In genomic region chr17:45320931-45321461, GRCh38 we compare ENCODE assay signal across 8 cellular contexts. TPM values are rescaled to one million over a fixed set of nuclear protein-coding genes. Genes with fewer than 3 reads are reported as not detected.
A peak's percentile ranks its signal among the peaks of the same experiment; 100 is the strongest.
DNase-seq lines count a peak whose midpoint lies in the region; ATAC-seq, FAIRE-seq and TF ChIP-seq lines count a peak whose summit lies in the region.

No MANE protein-coding gene starts in this region.

- H3K36me3 ChIP-seq in pancreas = no peaks in the 10 kb centered on the region

- H3K9me3 ChIP-seq in pancreas = no peaks in the 10 kb centered on the region

- WGBS in pancreas, 2 donors = 56 to 71% methylated on average over 1 of the region's 1 CpG

- no peak overlapping the region for H3K27ac ChIP-seq in pancreas

- DNase-seq in DMS53 (lab: John Stamatoyannopoulos, UW) (peak; percentile 62), NCI-H226 (peak; percentile 87), dermis blood vessel endothelial cell (peak; percentile 81), pancreas (no peak), NCI-H1417 treated with DMSO at 0.1 percent for 48 hours (lab: John Stamatoyannopoulos, UW) (no peak)

- no peak overlapping the region for H3K4me3 ChIP-seq in pancreas

- TF ChIP-seq CTCF in pancreas (IDR thresholded peaks at IDR 0.05) = no peak

- peak; percentile 64 for FAIRE-seq in pancreas (lab: Jason Lieb, UNC)

- no peak for ATAC-seq in pancreas
- no peak for ATAC-seq in HG02884 (IDR thresholded peaks at IDR 0.05; ENCODE audit: unreplicated experiment)
- ATAC-seq in GM19397 (IDR thresholded peaks at IDR 0.05; ENCODE audit: unreplicated experiment) = no peak
- no peak for ATAC-seq in HG03460 (IDR thresholded peaks at IDR 0.05; ENCODE audit: unreplicated experiment)

- no peaks in the 10 kb centered on the region for H3K27me3 ChIP-seq in pancreas

- intact Hi-C loops in pancreas (cut with DNase I) = loop anchor here in 1 of 3 donors (5.0 kb wide), 1 partner anchor 39 kb away; no protein-coding TSS in a partner anchor

- H3K4me1 ChIP-seq in pancreas = peaks cover 0 to 6% (median 0%) of the 10 kb centered on the region in 3 donors

RNA-seq across cellular contexts. Expression of gene MAP3K14, which starts 4.2 kb away (rescaled TPM):
- total RNA-seq in dermis blood vessel endothelial cell = 3.2 and 4.1 TPM in 2 replicates
- total RNA-seq in pancreas = 10 to 100 TPM in 1 of 6 donors, 1 to 10 TPM in 5; 6.1 to 16.4 (median 7.3) TPM
- polyA plus RNA-seq in pancreas = 10 to 100 TPM; 13.2 to 16.2 TPM

RNA-seq across cellular contexts. Expression of gene SPATA32, which starts 59.1 kb away (rescaled TPM):
- total RNA-seq in dermis blood vessel endothelial cell (0.05 TPM in 1 of 2 replicates, not detected in the other), pancreas (under 1 TPM in 2 of 6 donors, not detected in 4; 0.12 to 0.14 TPM)
- polyA plus RNA-seq in pancreas = under 1 TPM; 0.07 to 0.19 TPM

Comparison
In these comparisons a context has a peak if more than half of its experiments do, and no peak if none do; other contexts are left out.
1. DNase-seq: peak in DMS53 (single experiment), NCI-H226 (single experiment) and dermis blood vessel endothelial cell (single experiment); none in pancreas (0 of 6) and NCI-H1417 treated with DMSO at 0.1 percent for 48 hours (single experiment).